25 cellular contexts compared by ENCODE assay signal in the genomic region with DNA sequence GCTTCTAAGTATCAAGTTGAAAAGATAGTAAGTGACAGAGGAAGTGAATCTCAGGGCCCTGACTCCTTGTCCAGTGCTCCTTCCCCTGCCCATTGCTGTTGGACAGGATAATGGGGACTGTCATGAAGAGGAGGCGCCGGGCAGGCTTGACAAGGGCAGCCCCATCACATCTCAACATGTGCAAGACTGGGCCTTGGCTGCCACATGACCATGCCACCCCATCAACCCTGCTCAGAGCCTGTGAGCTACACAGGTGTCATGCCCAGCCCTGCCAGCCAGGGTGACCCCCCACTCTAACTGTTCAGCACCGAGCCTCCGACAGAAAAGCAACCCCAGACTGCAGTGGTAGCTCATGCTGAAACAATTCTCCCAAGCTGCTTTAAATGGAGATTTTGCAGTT.
"Had no signal": no experiment of that assay in that cellular context is flagged by ENCODE, and none has a peak within 500 bp of the region (broad histone marks: within the 10 kb centered on the region; RNA-seq: fewer than 3 reads in every experiment).

No MANE protein-coding gene starts in this region.

- H3K4me1 ChIP-seq: body of pancreas, colonic mucosa had no signal

- H3K36me3 Mint-ChIP-seq: activated CD4-positive, alpha-beta memory T cell treated with anti-CD3 and anti-CD28 coated beads for 36 hours; activated CD8-positive, alpha-beta memory T cell treated with anti-CD3 and anti-CD28 coated beads, Interleukin-2, amount 10 ng/mL, durations not matched to agents 7 days and 5 days; activated naive CD4-positive, alpha-beta T cell treated with anti-CD3 and anti-CD28 coated beads, Interleukin-2, amount 10 ng/mL, durations not matched to agents 7 days and 5 days; activated naive CD4-positive, alpha-beta T cell treated with anti-CD3 and anti-CD28 coated beads, Interleukin-2, amount 50 U/mL, for 72 hours had no signal

- H3K9me3 ChIP-seq: body of pancreas, colonic mucosa, esophagus squamous epithelium had no signal

- H3K4me1 Mint-ChIP-seq: activated CD4-positive, alpha-beta T cell treated with anti-CD3 and anti-CD28 coated beads for 36 hours; activated CD4-positive, alpha-beta T cell treated with anti-CD3 and anti-CD28 coated beads, Interleukin-2, amount 10 ng/mL, durations not matched to agents 24 days and 14 days; activated CD8-positive, alpha-beta memory T cell treated with anti-CD3 and anti-CD28 coated beads, Interleukin-2, amount 10 ng/mL, durations not matched to agents 7 days and 5 days; activated naive CD4-positive, alpha-beta T cell treated with anti-CD3 and anti-CD28 coated beads, Interleukin-2, amount 10 ng/mL, durations not matched to agents 7 days and 5 days had no signal

- ATAC-seq: activated CD4-positive, alpha-beta T cell treated with anti-CD3 and anti-CD28 coated beads for 36 hours; activated CD8-positive, alpha-beta memory T cell treated with anti-CD3 and anti-CD28 coated beads, Interleukin-2, amount 10 ng/mL, durations not matched to agents 7 days and 5 days; activated CD8-positive, alpha-beta T cell treated with anti-CD3 and anti-CD28 coated beads, Interleukin-2, amount 10 ng/mL, durations not matched to agents 7 days and 5 days; activated naive CD4-positive, alpha-beta T cell treated with anti-CD3 and anti-CD28 coated beads, Interleukin-2, amount 50 U/mL, for 72 hours; body of pancreas had no signal

- H3K27me3 ChIP-seq: body of pancreas, colonic mucosa, esophagus squamous epithelium had no signal

- H3K4me3 ChIP-seq: body of pancreas, colonic mucosa, esophagus squamous epithelium had no signal

- H3K27me3 Mint-ChIP-seq: activated CD4-positive, alpha-beta memory T cell treated with anti-CD3 and anti-CD28 coated beads for 36 hours; activated CD4-positive, alpha-beta T cell treated with anti-CD3 and anti-CD28 coated beads for 36 hours; activated CD4-positive, alpha-beta T cell treated with anti-CD3 and anti-CD28 coated beads, Interleukin-2, amount 10 ng/mL, durations not matched to agents 24 days and 14 days; activated CD8-positive, alpha-beta memory T cell treated with anti-CD3 and anti-CD28 coated beads, Interleukin-2, amount 10 ng/mL, durations not matched to agents 7 days and 5 days; activated naive CD4-positive, alpha-beta T cell treated with anti-CD3 and anti-CD28 coated beads, Interleukin-2, amount 10 ng/mL, durations not matched to agents 7 days and 5 days had no signal

- H3K36me3 ChIP-seq: colonic mucosa, esophagus squamous epithelium had no signal

- H3K27ac Mint-ChIP-seq: activated CD4-positive, alpha-beta memory T cell treated with anti-CD3 and anti-CD28 coated beads for 36 hours; activated CD4-positive, alpha-beta T cell treated with anti-CD3 and anti-CD28 coated beads for 36 hours; activated CD4-positive, alpha-beta T cell treated with anti-CD3 and anti-CD28 coated beads, Interleukin-2, amount 10 ng/mL, durations not matched to agents 24 days and 14 days; activated CD8-positive, alpha-beta memory T cell treated with anti-CD3 and anti-CD28 coated beads, Interleukin-2, amount 10 ng/mL, durations not matched to agents 7 days and 5 days; activated CD8-positive, alpha-beta T cell treated with anti-CD3 and anti-CD28 coated beads, Interleukin-2, amount 10 ng/mL, durations not matched to agents 7 days and 5 days; activated naive CD4-positive, alpha-beta T cell treated with anti-CD3 and anti-CD28 coated beads, Interleukin-2, amount 10 ng/mL, durations not matched to agents 7 days and 5 days; activated naive CD4-positive, alpha-beta T cell treated with anti-CD3 and anti-CD28 coated beads, Interleukin-2, amount 50 U/mL, for 72 hours; activated T-helper 1 cell treated with anti-CD3 and anti-CD28 coated beads, Interleukin-12 subunit alpha, Interleukin-12 subunit beta, Interleukin-2, Interleukin-4 antibody, amounts not matched to agents 30 ng/mL and 10 ng/mL and 1 ng/mL, durations not matched to agents 14 hours and 24 hours and 36 hours; activated T-helper 2 cell treated with anti-CD3 and anti-CD28 coated beads, Interferon-gamma antibody, Interleukin-2, Interleukin-4, amounts not matched to agents 10 μg/mL and 5 μg/mL and 100 μg/mL, durations not matched to agents 14 hours and 24 hours and 36 hours had no signal

- H3K27ac ChIP-seq: body of pancreas, colonic mucosa, epithelial cell of prostate had no signal

- H3K4me3 Mint-ChIP-seq: activated CD4-positive, alpha-beta memory T cell treated with anti-CD3 and anti-CD28 coated beads for 36 hours; activated CD4-positive, alpha-beta T cell treated with anti-CD3 and anti-CD28 coated beads for 36 hours; activated CD4-positive, alpha-beta T cell treated with anti-CD3 and anti-CD28 coated beads, Interleukin-2, amount 10 ng/mL, durations not matched to agents 24 days and 14 days; activated CD8-positive, alpha-beta memory T cell treated with anti-CD3 and anti-CD28 coated beads, Interleukin-2, amount 10 ng/mL, durations not matched to agents 7 days and 5 days; activated CD8-positive, alpha-beta T cell treated with anti-CD3 and anti-CD28 coated beads, Interleukin-2, amount 10 ng/mL, durations not matched to agents 7 days and 5 days; activated naive CD4-positive, alpha-beta T cell treated with anti-CD3 and anti-CD28 coated beads, Interleukin-2, amount 10 ng/mL, durations not matched to agents 7 days and 5 days; activated T-helper 1 cell treated with anti-CD3 and anti-CD28 coated beads, Interleukin-12 subunit alpha, Interleukin-12 subunit beta, Interleukin-2, Interleukin-4 antibody, amounts not matched to agents 30 ng/mL and 10 ng/mL and 1 ng/mL, durations not matched to agents 14 hours and 24 hours and 36 hours had no signal

- DNase-seq: activated CD4-positive, alpha-beta memory T cell treated with anti-CD3 and anti-CD28 coated beads for 36 hours; activated CD4-positive, alpha-beta T cell treated with anti-CD3 and anti-CD28 coated beads for 36 hours; activated CD4-positive, alpha-beta T cell treated with anti-CD3 and anti-CD28 coated beads, Interleukin-2, amount 10 ng/mL, durations not matched to agents 24 days and 14 days; activated CD4-positive, CD25-positive, alpha-beta regulatory T cell; activated CD4-positive, CD25-positive, alpha-beta regulatory T cell treated with anti-CD3 and anti-CD28 coated beads, Interleukin-2, amount 50 U/mL, for 72 hours; activated CD8-positive, alpha-beta memory T cell treated with anti-CD3 and anti-CD28 coated beads, Interleukin-2, amount 10 ng/mL, durations not matched to agents 7 days and 5 days; activated CD8-positive, alpha-beta memory T cell treated with anti-CD3 and anti-CD28 coated beads, Interleukin-2, amount 50 U/mL, for 4 hours; activated CD8-positive, alpha-beta T cell treated with anti-CD3 and anti-CD28 coated beads, Interleukin-2, amount 10 ng/mL, durations not matched to agents 7 days and 5 days; activated effector memory CD4-positive, alpha-beta T cell treated with anti-CD3 and anti-CD28 coated beads, Interleukin-2, amount 50 U/mL, for 16 hours; activated naive CD4-positive, alpha-beta T cell treated with anti-CD3 and anti-CD28 coated beads, Interleukin-2, amount 10 ng/mL, durations not matched to agents 7 days and 5 days; activated T-cell treated with anti-CD3 and anti-CD28 coated beads, Interleukin-2, amount 50 U/mL, for 1 hour; activated T-cell treated with anti-CD3 and anti-CD28 coated beads, Interleukin-2, amount 50 U/mL, for 48 hours; amniotic stem cell; anterior cingulate cortex; body of pancreas; caudate nucleus; colonic mucosa; effector CD8-positive, alpha-beta T cell; esophagus squamous epithelium; foreskin melanocyte; T-helper 2 cell had no signal

- H3K9me3 Mint-ChIP-seq: activated CD4-positive, alpha-beta memory T cell treated with anti-CD3 and anti-CD28 coated beads for 36 hours; activated CD4-positive, alpha-beta T cell treated with anti-CD3 and anti-CD28 coated beads, Interleukin-2, amount 10 ng/mL, durations not matched to agents 24 days and 14 days; activated naive CD4-positive, alpha-beta T cell treated with anti-CD3 and anti-CD28 coated beads, Interleukin-2, amount 50 U/mL, for 72 hours; activated T-helper 1 cell treated with anti-CD3 and anti-CD28 coated beads, Interleukin-12 subunit alpha, Interleukin-12 subunit beta, Interleukin-2, Interleukin-4 antibody, amounts not matched to agents 30 ng/mL and 10 ng/mL and 1 ng/mL, durations not matched to agents 14 hours and 24 hours and 36 hours; activated T-helper 2 cell treated with anti-CD3 and anti-CD28 coated beads, Interferon-gamma antibody, Interleukin-2, Interleukin-4, amounts not matched to agents 10 μg/mL and 5 μg/mL and 100 μg/mL, durations not matched to agents 14 hours and 24 hours and 36 hours had no signal
